In genomic region chr13:97953376-97953970, GRCh38 we compare ENCODE assay signal across 8 cellular contexts. TPM values are rescaled to one million over a fixed set of nuclear protein-coding genes. Genes with fewer than 3 reads are reported as not detected.
DNase-seq lines count a peak whose midpoint lies in the region; ATAC-seq and TF ChIP-seq lines count a peak whose summit lies in the region.

Gene IPO5 (plus strand): TSS chr13:97953675. CDS start chr13:97976697, 23,022 bp downstream.

- no peak within 1 kb of the TSS for H3K27ac Mint-ChIP-seq in CD14-positive monocyte
- H3K27ac Mint-ChIP-seq in T-cell = no peak within 1 kb of the TSS

- peaks cover 0 to 5% of the 10 kb centered on the region in 2 donors for H3K4me1 ChIP-seq in neuronal stem cell (ENCODE audit: control insufficient read depth in 2 of 2, insufficient read depth in 1 of 2, low read depth in 1 of 2, low read length in 2 of 2)

- no peak within 1 kb of the TSS for H2BK15ac ChIP-seq in neuronal stem cell (ENCODE audit: low read length)

- H3K27me3 Mint-ChIP-seq in CD14-positive monocyte (ENCODE audit: low read depth in 3 of 3) (peaks cover 3 to 6% (median 5%) of the 10 kb centered on the region in 3 donors), T-cell (peaks cover 0 to 4% of the 10 kb centered on the region in 2 donors)

- H3K79me1 ChIP-seq in neuronal stem cell (ENCODE audit: low read depth, low read length) = no peaks in the 10 kb centered on the region

- CTCF ChIA-PET in T-cell (lab: Charles Lee) = no interaction called here

- intact Hi-C loops in CD14-positive monocyte (cut with micrococcal nuclease) = no loop called here

- H2AK5ac ChIP-seq in neuronal stem cell (ENCODE audit: low read depth, low read length) = no peak within 1 kb of the TSS

- H3K4me2 ChIP-seq in neuronal stem cell (ENCODE audit: insufficient read depth, low read length, poor library complexity, severe bottlenecking) = no peak within 1 kb of the TSS

- POLR2A ChIA-PET in T-cell (lab: Charles Lee) = no interaction called here

- no peak for ATAC-seq in T-cell (replicated peaks in 1 of 4)
- no peak for ATAC-seq in GM19455 (IDR thresholded peaks at IDR 0.05; ENCODE audit: unreplicated experiment)

- no peak within 1 kb of the TSS for H3K23ac ChIP-seq in neuronal stem cell (ENCODE audit: low read depth, low read length, poor library complexity)

- H2AFZ ChIP-seq in neuronal stem cell (ENCODE audit: low read length) = no peak within 1 kb of the TSS

- no peaks in the 10 kb centered on the region for H3K36me3 ChIP-seq in neuronal stem cell (replicated peaks in 1 of 2; ENCODE audit: control insufficient read depth in 2 of 2, insufficient read depth in 2 of 2, low read length in 2 of 2)

- H4K91ac ChIP-seq in neuronal stem cell (ENCODE audit: low read depth, low read length, poor library complexity) = no peak within 1 kb of the TSS

- H3K27me3 ChIP-seq in neuronal stem cell (ENCODE audit: control insufficient read depth in 3 of 3, insufficient read depth in 3 of 3, low read depth in 1 of 3, low read length in 3 of 3) = no peaks in the 10 kb centered on the region

- H3K4me3 ChIP-seq in fibroblast of the aortic adventitia (ENCODE audit: low read depth, low read length) (no peak within 1 kb of the TSS), neuronal stem cell (ENCODE audit: low read length in 2 of 2) (no peak within 1 kb of the TSS)

- no peak within 1 kb of the TSS for H3K4me3 Mint-ChIP-seq in CD14-positive monocyte
- H3K4me3 Mint-ChIP-seq in T-cell = no peak within 1 kb of the TSS

- no CpG with 5 or more reads among the region's 10 CpGs for WGBS in neuronal stem cell (ENCODE audit: extremely low coverage in 2 of 2, insufficient read length in 2 of 2, insufficient replicate concordance in 1 of 2), 2 donors

- H3K14ac ChIP-seq in neuronal stem cell (ENCODE audit: low read length) = no peak within 1 kb of the TSS

- peak within 1 kb of the TSS; percentile 15 for H3K18ac ChIP-seq in neuronal stem cell (ENCODE audit: low read length)

- TF ChIP-seq CTCF in CD14-positive monocyte (IDR thresholded peaks at IDR 0.05) = no peak
- TF ChIP-seq CTCF in fibroblast of the aortic adventitia (IDR thresholded peaks at IDR 0.05; ENCODE audit: insufficient read depth, low read length) = no peak

- H2BK120ac ChIP-seq in neuronal stem cell (ENCODE audit: low read depth, low read length) = no peak within 1 kb of the TSS

- no peak within 1 kb of the TSS for H2BK5ac ChIP-seq in neuronal stem cell (ENCODE audit: low read length)

- H3K4ac ChIP-seq in neuronal stem cell (ENCODE audit: low read length) = no peak within 1 kb of the TSS

- no peaks in the 10 kb centered on the region for H3K4me1 Mint-ChIP-seq in CD14-positive monocyte
- H3K4me1 Mint-ChIP-seq in T-cell = no peaks in the 10 kb centered on the region

- H3K36me3 Mint-ChIP-seq in CD14-positive monocyte (no peaks in the 10 kb centered on the region), T-cell (peaks cover 4% of the 10 kb centered on the region)

- no peak within 1 kb of the TSS for H3K9ac ChIP-seq in neuronal stem cell (ENCODE audit: low read depth, low read length, poor library complexity)

- DNase-seq in CD14-positive monocyte (ENCODE audit: low spot score) = no peak
- DNase-seq in T-cell = no peak
- DNase-seq in fibroblast of the aortic adventitia (ENCODE audit: low read depth) = no peak
- no peak for DNase-seq in neuronal stem cell (ENCODE audit: low spot score)
- DNase-seq in stimulated activated CD4-positive, alpha-beta T cell treated with anti-CD3 and anti-CD28 coated beads, Interleukin-12 subunit alpha, Interleukin-12 subunit beta, amount 100 ng/mL, for 4 hours = no peak
- DNase-seq in NCI-H1105 (lab: John Stamatoyannopoulos, UW) = no peak
- DNase-seq in globus pallidus (ENCODE audit: low spot score) = no peak

- no peak within 1 kb of the TSS for H2BK12ac ChIP-seq in neuronal stem cell (ENCODE audit: low read length)

- H3K9me3 Mint-ChIP-seq in CD14-positive monocyte (peaks cover 6 to 32% (median 26%) of the 10 kb centered on the region in 7 donors), T-cell (peaks cover 0 to 4% (median 0%) of the 10 kb centered on the region in 3 donors)

- no peak within 1 kb of the TSS for H4K8ac ChIP-seq in neuronal stem cell (ENCODE audit: low read depth, low read length)

- no peaks in the 10 kb centered on the region for H3K9me3 ChIP-seq in neuronal stem cell (replicated peaks in 1 of 2; ENCODE audit: control insufficient read depth in 2 of 2, insufficient read depth in 1 of 2, low read depth in 1 of 2, low read length in 2 of 2)

- H3K27ac ChIP-seq in neuronal stem cell (replicated peaks; ENCODE audit: low read length) = no peak within 1 kb of the TSS

RNA-seq across cellular contexts. Expression of gene IPO5, which starts in this region (rescaled TPM):
- polyA plus RNA-seq in CD14-positive monocyte = 10 to 100 TPM; 17.5 to 20.7 TPM
- 10 to 100 TPM; 70.7 to 81.6 (median 75.7) TPM for total RNA-seq in T-cell
- total RNA-seq in fibroblast of the aortic adventitia (ENCODE audit: low replicate concordance) = 212 and 286 TPM in 2 replicates
- polyA plus RNA-seq in neuronal stem cell (2013, experiment 1 of 2) = 255 TPM
- 259 TPM for polyA plus RNA-seq in neuronal stem cell (2013, experiment 2 of 2)
